Comparison of ENCODE assay signal across 8 cellular contexts in the genomic region with DNA sequence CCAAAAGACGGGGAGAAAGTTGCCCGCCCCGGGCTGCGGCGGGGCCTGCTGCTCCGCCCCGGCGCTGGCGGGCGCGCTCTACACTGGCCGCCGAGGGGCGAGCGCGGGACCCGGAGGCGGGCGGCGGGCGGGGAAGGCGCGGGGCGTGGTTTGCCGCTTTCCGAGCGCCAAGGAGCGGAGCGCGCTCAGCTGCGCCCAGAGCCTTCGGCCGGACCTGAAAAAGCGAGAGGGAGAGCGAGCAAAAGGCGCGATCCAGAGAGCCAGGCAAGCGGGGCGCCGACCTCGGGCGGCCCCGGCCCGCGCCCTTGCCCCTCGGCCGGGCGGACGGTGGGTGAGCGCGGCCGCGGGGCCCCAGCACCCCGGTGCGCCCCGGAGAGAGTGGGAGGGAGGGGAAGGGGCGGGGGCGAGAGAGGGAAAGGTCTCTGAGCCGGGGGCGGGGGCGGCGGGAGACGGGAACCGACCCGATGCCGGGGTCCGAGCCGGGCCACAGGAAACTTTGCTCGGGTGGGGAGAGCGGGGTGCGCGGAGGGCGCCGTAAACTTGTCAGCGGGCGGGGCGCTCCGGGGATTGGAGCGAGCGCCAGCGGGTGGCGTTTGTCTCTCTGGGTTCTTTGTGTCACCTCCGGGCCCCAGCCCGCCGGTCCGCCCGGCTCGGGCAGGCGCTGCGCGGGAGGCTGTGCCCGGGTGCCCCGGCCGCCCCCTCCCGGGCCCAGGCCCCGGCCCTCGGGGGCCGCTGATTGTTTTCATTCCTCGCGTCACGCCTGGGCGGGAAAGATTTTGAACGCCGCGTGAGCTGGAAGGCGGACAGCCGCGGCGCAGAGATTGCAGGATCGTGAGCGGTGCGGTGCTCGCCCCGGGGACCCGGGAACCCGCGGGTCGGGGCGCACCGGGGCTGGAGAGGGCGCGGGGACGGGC. TPM values are rescaled to one million over a fixed set of nuclear protein-coding genes. Genes with fewer than 3 reads are reported as not detected.
DNase-seq lines count a peak whose midpoint lies in the region; ATAC-seq and TF ChIP-seq lines count a peak whose summit lies in the region.

Gene SYNE2 (plus strand): TSS at position 188 of the 914 bp plus-strand sequence. CDS start 56,145 bp downstream, outside the sequence.

- H3K9ac ChIP-seq in mesenchymal stem cell (ENCODE audit: low read length) = peak within 1 kb of the TSS; percentile 67

- peak within 1 kb of the TSS; percentile 38 for H2BK5ac ChIP-seq in mesenchymal stem cell (ENCODE audit: low read depth, low read length, poor library complexity, severe bottlenecking)

- H3K9me3 Mint-ChIP-seq in effector memory CD8-positive, alpha-beta T cell = peaks cover 3 to 8% of the 10 kb centered on the region in 2 donors

- TF ChIP-seq CTCF in AG09319 (IDR thresholded peaks at IDR 0.05; ENCODE audit: low read depth, low read length) = peak; percentile 13

- peaks cover 3% of the 10 kb centered on the region for H3K4me1 ChIP-seq in mesenchymal stem cell (ENCODE audit: control insufficient read depth, insufficient read depth, low read depth, low read length)

- no peak within 1 kb of the TSS for H3K14ac ChIP-seq in mesenchymal stem cell (ENCODE audit: low read length in 2 of 2)

- peak within 1 kb of the TSS; percentile 23 for H3K27ac ChIP-seq in mesenchymal stem cell (ENCODE audit: low read length, poor library complexity, severe bottlenecking)

- no peaks in the 10 kb centered on the region for H3K36me3 ChIP-seq in mesenchymal stem cell (ENCODE audit: control insufficient read depth in 1 of 2, insufficient read depth in 2 of 2, low read depth in 1 of 2, low read length in 2 of 2)

- H3K79me1 ChIP-seq in mesenchymal stem cell (replicated peaks; ENCODE audit: low read length, poor library complexity, severe bottlenecking) = peaks cover 12% of the 10 kb centered on the region

- H3K4me3 ChIP-seq in mesenchymal stem cell (ENCODE audit: insufficient read depth in 1 of 2, low read depth in 1 of 2, low read length in 2 of 2) = peak within 1 kb of the TSS; percentile 79 to 83

- under 1% methylated on average over 87 of the region's 123 CpGs for WGBS in mesenchymal stem cell

- no peak within 1 kb of the TSS for H3K23ac ChIP-seq in mesenchymal stem cell (ENCODE audit: low read length in 2 of 2)

- no peaks in the 10 kb centered on the region for H3K27me3 Mint-ChIP-seq in effector memory CD8-positive, alpha-beta T cell

- peak within 1 kb of the TSS; percentile 99 for H3K4me2 ChIP-seq in mesenchymal stem cell (ENCODE audit: low read length, poor library complexity, severe bottlenecking)

- H3K9me3 ChIP-seq in mesenchymal stem cell (ENCODE audit: control insufficient read depth, low read length) = no peaks in the 10 kb centered on the region

- H3K36me3 Mint-ChIP-seq in effector memory CD8-positive, alpha-beta T cell (ENCODE audit: insufficient read depth) = peaks cover 36% of the 10 kb centered on the region

- peak within 1 kb of the TSS; percentile 95 to 99 for H3K27ac Mint-ChIP-seq in effector memory CD8-positive, alpha-beta T cell

- H2AFZ ChIP-seq in mesenchymal stem cell (ENCODE audit: low read depth, low read length) = peak within 1 kb of the TSS; percentile 81

- ATAC-seq in GM18870 (IDR thresholded peaks at IDR 0.05; ENCODE audit: unreplicated experiment) = peak; percentile 52
- ATAC-seq in HG03108 (IDR thresholded peaks at IDR 0.05; ENCODE audit: unreplicated experiment) = peak; percentile 75
- ATAC-seq in effector memory CD8-positive, alpha-beta T cell (replicated peaks) = peak; percentile 76

- DNase-seq in AG09319 (ENCODE audit: extremely low read depth, low read depth) (peak; percentile 20), NCI-H526 (lab: John Stamatoyannopoulos, UW) (peak; percentile 40 to 92), mesenchymal stem cell (peak; percentile 70)
- DNase-seq in activated CD8-positive, alpha-beta memory T cell treated with anti-CD3 and anti-CD28 coated beads for 1 hour (ENCODE audit: extremely low read depth in 1 of 2, low read depth in 1 of 2) = peak; percentile 51 to 78
- DNase-seq in effector memory CD8-positive, alpha-beta T cell = peak; percentile 78 to 83 (median 82)
- DNase-seq in stimulated activated CD8-positive, alpha-beta memory T cell treated with anti-CD3 and anti-CD28 coated beads, Interleukin-15, amount 100 ng/mL, for 1 hour (ENCODE audit: low read depth) = peak; percentile 56

- peaks cover 0 to 10% of the 10 kb centered on the region in 2 experiments for H3K27me3 ChIP-seq in mesenchymal stem cell (ENCODE audit: control insufficient read depth in 1 of 2, insufficient read depth in 1 of 2, low read length in 2 of 2)

- H3K4ac ChIP-seq in mesenchymal stem cell (ENCODE audit: low read depth in 1 of 2, low read length in 2 of 2) = no peak within 1 kb of the TSS

- peak within 1 kb of the TSS in 1 of 2 experiments; percentile 19 for H2BK12ac ChIP-seq in mesenchymal stem cell (ENCODE audit: low read length in 2 of 2)

- peak within 1 kb of the TSS; percentile 80 for H2BK15ac ChIP-seq in mesenchymal stem cell (ENCODE audit: low read depth, poor library complexity, severe bottlenecking)

- no peak within 1 kb of the TSS for H2AK5ac ChIP-seq in mesenchymal stem cell (ENCODE audit: low read length, severe bottlenecking)

- peak within 1 kb of the TSS in 1 of 2 experiments; percentile 34 for H3K18ac ChIP-seq in mesenchymal stem cell (ENCODE audit: low read depth in 1 of 2, low read length in 2 of 2)

- no peak within 1 kb of the TSS for H2BK120ac ChIP-seq in mesenchymal stem cell (ENCODE audit: low read depth, low read length)

- H3K4me3 Mint-ChIP-seq in effector memory CD8-positive, alpha-beta T cell = peak within 1 kb of the TSS; percentile 98

- peaks cover 26 to 42% of the 10 kb centered on the region in 2 donors for H3K4me1 Mint-ChIP-seq in effector memory CD8-positive, alpha-beta T cell (ENCODE audit: low read depth in 2 of 2)

- H4K8ac ChIP-seq in mesenchymal stem cell (ENCODE audit: low read length) = no peak within 1 kb of the TSS

- no peak within 1 kb of the TSS for H4K91ac ChIP-seq in mesenchymal stem cell (ENCODE audit: low read length)

RNA-seq across cellular contexts. Expression of gene SYNE2, which starts in this region (rescaled TPM):
- polyA plus RNA-seq in mesenchymal stem cell (2013, experiment 1 of 2) = 5.6 TPM
- polyA plus RNA-seq in mesenchymal stem cell (2013, experiment 2 of 2) = 6.4 TPM

Comparison
In these comparisons a context has a peak if more than half of its experiments do, and no peak if none do; other contexts are left out.
1. Peak in every context shown above with its lines: DNase-seq, ATAC-seq, H3K4me3 ChIP-seq and H3K27ac ChIP-seq.
2. DNase-seq: peak in every context shown above with its lines; median percentile 82 in effector memory CD8-positive, alpha-beta T cell; 70 in mesenchymal stem cell; 66 in NCI-H526; 64 in activated CD8-positive, alpha-beta memory T cell treated with anti-CD3 and anti-CD28 coated beads for 1 hour; 56 in stimulated activated CD8-positive, alpha-beta memory T cell treated with anti-CD3 and anti-CD28 coated beads, Interleukin-15, amount 100 ng/mL, for 1 hour; 20 in AG09319.